In the genomic region with DNA sequence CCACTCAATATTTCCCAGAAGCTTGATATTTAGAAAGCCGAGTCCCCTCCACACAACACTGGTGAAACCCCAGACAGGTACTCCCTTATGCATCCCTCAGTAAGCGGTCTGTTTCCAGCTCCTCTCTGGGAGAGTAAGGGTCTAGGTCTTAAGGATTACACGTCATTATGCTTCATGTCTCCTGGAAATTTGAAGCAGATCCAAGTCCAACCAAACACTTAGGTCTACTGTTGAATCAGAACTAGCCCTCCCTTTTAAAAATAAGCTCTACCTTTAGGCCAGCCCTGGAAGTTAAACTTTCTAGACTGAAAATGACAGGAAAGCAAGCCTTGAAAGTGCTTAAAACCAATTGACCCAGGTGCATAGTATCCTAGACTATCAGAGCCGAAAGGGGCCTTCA, we compare ENCODE assay signal across 8 cellular contexts. TPM values are rescaled to one million over a fixed set of nuclear protein-coding genes. Genes with fewer than 3 reads are reported as not detected.
DNase-seq lines count a peak whose midpoint lies in the region; ATAC-seq and TF ChIP-seq lines count a peak whose summit lies in the region.

No MANE protein-coding gene starts in this region.

- no peak overlapping the region for H2AK5ac ChIP-seq in trophoblast cell (ENCODE audit: low read length)

- H3K14ac ChIP-seq in trophoblast cell (ENCODE audit: low read length): no peak overlapping the region

- no peak for TF ChIP-seq CTCF in esophagus squamous epithelium (IDR thresholded peaks at IDR 0.05)

- no peak for DNase-seq in CD4-positive, alpha-beta memory T cell
- no peak for DNase-seq in T-cell
- no peak for DNase-seq in esophagus squamous epithelium (lab: John Stamatoyannopoulos, UW)
- no peak for DNase-seq in trophoblast cell
- no peak for DNase-seq in KBM-7
- DNase-seq in posterior vena cava (ENCODE audit: low spot score): no peak
- no peak for DNase-seq in left colon
- no peak for DNase-seq in AML-193 (lab: John Stamatoyannopoulos, UW)

- peaks cover 62% of the 10 kb centered on the region for H3K4me1 ChIP-seq in CD4-positive, alpha-beta memory T cell (ENCODE audit: insufficient read depth, low read length)
- H3K4me1 ChIP-seq in esophagus squamous epithelium (peaks cover 16 to 93% (median 52%) of the 10 kb centered on the region in 3 donors), trophoblast cell (ENCODE audit: control insufficient read depth in 1 of 2, insufficient read depth in 2 of 2, low read length in 2 of 2) (peaks cover 6 to 18% of the 10 kb centered on the region in 2 experiments)

- peak overlapping the region; percentile 94 for H3K4me2 ChIP-seq in trophoblast cell (ENCODE audit: low read length)

- H3K36me3 Mint-ChIP-seq in CD4-positive, alpha-beta memory T cell: peaks cover 14 to 27% of the 10 kb centered on the region in 2 donors
- H3K36me3 Mint-ChIP-seq in T-cell: peaks cover 13% of the 10 kb centered on the region

- peak overlapping the region; percentile 72 to 90 (median 80) for H3K27ac Mint-ChIP-seq in CD4-positive, alpha-beta memory T cell
- peak overlapping the region; percentile 91 for H3K27ac Mint-ChIP-seq in T-cell

- no peak overlapping the region for H3K27ac ChIP-seq in CD4-positive, alpha-beta memory T cell (ENCODE audit: low read depth, low read length)
- H3K27ac ChIP-seq in esophagus squamous epithelium (peak overlapping the region in 3 of 4 donors; percentile 92 to 98 (median 97)), trophoblast cell (ENCODE audit: low read depth, low read length) (peak overlapping the region; percentile 93)

- peaks cover 19% of the 10 kb centered on the region for H3K36me3 ChIP-seq in CD4-positive, alpha-beta memory T cell (ENCODE audit: insufficient read depth, low read length)
- H3K36me3 ChIP-seq in esophagus squamous epithelium (peaks cover 0 to 23% (median 7%) of the 10 kb centered on the region in 3 donors), trophoblast cell (ENCODE audit: control insufficient read depth in 1 of 2, insufficient read depth in 2 of 2, low read length in 2 of 2) (peaks cover 19 to 23% of the 10 kb centered on the region in 2 experiments)

- TF ChIP-seq POLR2A in esophagus squamous epithelium (IDR thresholded peaks at IDR 0.05): no peak

- H2AFZ ChIP-seq in trophoblast cell (ENCODE audit: insufficient read depth, low read length, poor library complexity): no peak overlapping the region

- H3K4me3 Mint-ChIP-seq in CD4-positive, alpha-beta memory T cell: peak overlapping the region; percentile 66 to 82 (median 80)
- peak overlapping the region; percentile 73 to 89 (median 75) for H3K4me3 Mint-ChIP-seq in T-cell

- no peak overlapping the region for H3K23ac ChIP-seq in trophoblast cell (ENCODE audit: low read length)

- peaks cover 19% of the 10 kb centered on the region for H3K79me1 ChIP-seq in trophoblast cell (ENCODE audit: low read length)

- H3K27me3 Mint-ChIP-seq in CD4-positive, alpha-beta memory T cell: peaks cover 0 to 2% of the 10 kb centered on the region in 2 donors
- H3K27me3 Mint-ChIP-seq in T-cell: no peaks in the 10 kb centered on the region

- CTCF ChIA-PET in CD4-positive, alpha-beta memory T cell (lab: Charles Lee; ENCODE audit: partially characterized antibody): interaction anchor here (2.8 to 5.7 kb wide), 2 partner anchors 12 to 22 kb away, joined by 14 to 46 read pairs; partner anchors contain the start of genes AGBL5 and KHK
- CTCF ChIA-PET in T-cell (lab: Charles Lee): interaction anchor here in 1 of 2 donors (1.2 to 1.8 kb wide), 2 partner anchors 8 to 22 kb away, joined by 3 to 9 read pairs; no protein-coding TSS in a partner anchor

- no peak overlapping the region for H3K18ac ChIP-seq in trophoblast cell (ENCODE audit: low read length)

- H2BK12ac ChIP-seq in trophoblast cell (ENCODE audit: low read length): peak overlapping the region; percentile 46

- no peaks in the 10 kb centered on the region for H3K27me3 ChIP-seq in CD4-positive, alpha-beta memory T cell (ENCODE audit: insufficient read depth, low read length)
- H3K27me3 ChIP-seq in esophagus squamous epithelium (no peaks in the 10 kb centered on the region), trophoblast cell (ENCODE audit: insufficient read depth, low read length) (no peaks in the 10 kb centered on the region)

- peak overlapping the region; percentile 85 for H4K8ac ChIP-seq in trophoblast cell (ENCODE audit: low read depth, low read length)

- H3K9me3 Mint-ChIP-seq in CD4-positive, alpha-beta memory T cell: no peaks in the 10 kb centered on the region
- H3K9me3 Mint-ChIP-seq in T-cell: no peaks in the 10 kb centered on the region

- H3K4me3 ChIP-seq in CD4-positive, alpha-beta memory T cell (ENCODE audit: low read length in 2 of 2): no peak overlapping the region
- no peak overlapping the region for H3K4me3 ChIP-seq in esophagus squamous epithelium
- H3K4me3 ChIP-seq in trophoblast cell (ENCODE audit: low read depth, low read length): no peak overlapping the region

- WGBS in esophagus squamous epithelium, 2 donors: 72 to 74% methylated on average over 4 of the region's 4 CpGs
- no CpG with 5 or more reads among the region's 4 CpGs for WGBS in trophoblast cell (ENCODE audit: extremely low coverage, insufficient coverage, insufficient read length)

- intact Hi-C loops in CD4-positive, alpha-beta memory T cell (cut with micrococcal nuclease): no loop called here
- intact Hi-C loops in esophagus squamous epithelium (cut with DNase I) (no loop called here), posterior vena cava (cut with DNase I) (no loop called here), left colon (cut with DNase I, micrococcal nuclease) (no loop called here)

- H3K4me1 Mint-ChIP-seq in CD4-positive, alpha-beta memory T cell: peaks cover 47 to 79% (median 64%) of the 10 kb centered on the region in 4 donors
- H3K4me1 Mint-ChIP-seq in T-cell: peaks cover 67 to 79% (median 68%) of the 10 kb centered on the region in 3 donors

- H2BK5ac ChIP-seq in trophoblast cell (ENCODE audit: low read depth, low read length, poor library complexity): peak overlapping the region; percentile 15

- ATAC-seq in T-cell (replicated peaks in 1 of 4): no peak
- no peak for ATAC-seq in left colon

- H3K9ac ChIP-seq in trophoblast cell (ENCODE audit: low read length): no peak overlapping the region

- no peak overlapping the region for H4K12ac ChIP-seq in trophoblast cell (ENCODE audit: low read depth, low read length)

- H2BK120ac ChIP-seq in trophoblast cell (ENCODE audit: insufficient read depth, low read length, poor library complexity): peak overlapping the region; percentile 34

- peak overlapping the region; percentile 37 for H4K91ac ChIP-seq in trophoblast cell (ENCODE audit: low read depth, low read length)

- POLR2A ChIA-PET in CD4-positive, alpha-beta memory T cell (lab: Charles Lee; ENCODE audit: partially characterized antibody): interaction anchor here (0.6 to 18.9 kb wide), 5 partner anchors 9 to 61 kb away, joined by 3 to 402 read pairs (median 5); partner anchors contain the start of genes AGBL5, KHK and PREB
- POLR2A ChIA-PET in T-cell (lab: Charles Lee): interaction anchor here in 1 of 2 donors (1.1 kb wide), 1 partner anchor 17 kb away, joined by 3 read pairs; no protein-coding TSS in a partner anchor

- peaks cover 21% of the 10 kb centered on the region for H3K79me2 ChIP-seq in trophoblast cell (ENCODE audit: control insufficient read depth, insufficient read depth, low read length, poor library complexity)

- H3K9me3 ChIP-seq in CD4-positive, alpha-beta memory T cell (ENCODE audit: control insufficient read depth in 1 of 2, low read length in 2 of 2): no peaks in the 10 kb centered on the region
- no peaks in the 10 kb centered on the region for H3K9me3 ChIP-seq in esophagus squamous epithelium
- H3K9me3 ChIP-seq in trophoblast cell (ENCODE audit: insufficient read depth, low read depth, low read length): no peaks in the 10 kb centered on the region

- no peak overlapping the region for H3K4ac ChIP-seq in trophoblast cell (ENCODE audit: low read depth, low read length)

- in situ Hi-C loops in KBM-7 (cut with MboI; ENCODE audit: low pct_unique_long_range_greater_than_20kb, low sequenced_read_pairs): no loop called here

RNA-seq across cellular contexts. Expression of gene OST4, which starts 1.5 kb away (rescaled TPM):
- 100 to 1,000 TPM; 269 to 296 TPM for total RNA-seq in CD4-positive, alpha-beta memory T cell
- polyA plus RNA-seq in CD4-positive, alpha-beta memory T cell: 100 to 1,000 TPM; 877 to 958 TPM
- total RNA-seq in T-cell: 100 to 1,000 TPM; 217 to 292 (median 236) TPM
- 100 to 1,000 TPM; 149 to 242 (median 193) TPM for total RNA-seq in esophagus squamous epithelium
- polyA plus RNA-seq in trophoblast cell (2013): 1,181 and 1,209 TPM in 2 replicates
- 100 to 1,000 TPM; 222 to 314 TPM for total RNA-seq in posterior vena cava
- 100 to 1,000 TPM; 243 to 278 TPM for total RNA-seq in left colon

RNA-seq across cellular contexts. Expression of gene EMILIN1, which starts 5.5 kb away (rescaled TPM):
- under 1 TPM; 0.33 to 0.81 TPM for total RNA-seq in CD4-positive, alpha-beta memory T cell
- polyA plus RNA-seq in CD4-positive, alpha-beta memory T cell: under 1 TPM; 0.35 to 0.67 TPM
- total RNA-seq in T-cell: 1 to 10 TPM in 1 of 5 donors, under 1 TPM in 4; 0.28 to 1.1 (median 0.85) TPM
- 10 to 100 TPM in 2 of 4 donors, 1 to 10 TPM in 2; 6.2 to 27.8 (median 9.9) TPM for total RNA-seq in esophagus squamous epithelium
- polyA plus RNA-seq in trophoblast cell (2013): 0.78 and 0.92 TPM in 2 replicates
- 100 to 1,000 TPM; 178 to 323 TPM for total RNA-seq in posterior vena cava
- 10 to 100 TPM in 1 of 2 donors, 1 to 10 TPM in 1; 8.4 to 41.6 TPM for total RNA-seq in left colon

RNA-seq across cellular contexts. Expression of gene KHK, which starts 13.6 kb away (rescaled TPM):
- 1 to 10 TPM; 6.0 to 8.6 TPM for total RNA-seq in CD4-positive, alpha-beta memory T cell
- 1 to 10 TPM; 6.3 to 8.2 TPM for polyA plus RNA-seq in CD4-positive, alpha-beta memory T cell
- 1 to 10 TPM; 3.7 to 9.1 (median 6.7) TPM for total RNA-seq in T-cell
- 1 to 10 TPM; 1.3 to 1.9 (median 1.4) TPM for total RNA-seq in esophagus squamous epithelium
- 19.7 and 22.3 TPM in 2 replicates for polyA plus RNA-seq in trophoblast cell (2013)
- total RNA-seq in posterior vena cava: 1 to 10 TPM; 5.7 to 7.8 TPM
- total RNA-seq in left colon: 10 to 100 TPM in 1 of 2 donors, 1 to 10 TPM in 1; 8.8 to 13.4 TPM

RNA-seq across cellular contexts. Expression of gene AGBL5, which starts 21.5 kb away (rescaled TPM):
- 10 to 100 TPM; 12.2 to 14.9 TPM for total RNA-seq in CD4-positive, alpha-beta memory T cell
- polyA plus RNA-seq in CD4-positive, alpha-beta memory T cell: 1 to 10 TPM; 7.4 to 9.3 TPM
- total RNA-seq in T-cell (10 to 100 TPM in 3 of 5 donors, 1 to 10 TPM in 2; 9.5 to 13.3 (median 11.2) TPM), esophagus squamous epithelium (10 to 100 TPM in 2 of 4 donors, 1 to 10 TPM in 2; 4.7 to 12.4 (median 9.6) TPM), posterior vena cava (10 to 100 TPM; 20.0 to 22.9 TPM), left colon (10 to 100 TPM; 14.7 to 16.1 TPM)
- polyA plus RNA-seq in trophoblast cell (2013): 24.8 and 25.8 TPM in 2 replicates

RNA-seq across cellular contexts. Expression of gene TMEM214, which starts 40.2 kb away (rescaled TPM):
- 10 to 100 TPM; 97.3 to 99.8 TPM for total RNA-seq in CD4-positive, alpha-beta memory T cell
- polyA plus RNA-seq in CD4-positive, alpha-beta memory T cell: 10 to 100 TPM; 25.6 to 34.5 TPM
- total RNA-seq in T-cell (10 to 100 TPM; 37.6 to 84.5 (median 71.6) TPM), esophagus squamous epithelium (10 to 100 TPM; 15.7 to 34.5 (median 32.1) TPM), posterior vena cava (10 to 100 TPM; 68.0 to 69.8 TPM), left colon (10 to 100 TPM; 70.2 to 89.7 TPM)
- 108 and 120 TPM in 2 replicates for polyA plus RNA-seq in trophoblast cell (2013)

Comparison
In these comparisons a context has a peak if more than half of its experiments do, and no peak if none do; other contexts are left out.
1. RNA of gene EMILIN1, which starts 5.5 kb away (total RNA-seq): 178 to 323 TPM in posterior vena cava; 8.4 to 41.6 TPM in left colon, 6.2 to 27.8 TPM in esophagus squamous epithelium, 0.28 to 1.1 TPM in T-cell and 0.33 to 0.81 TPM in CD4-positive, alpha-beta memory T cell; every median in the first group is over 4 times any median in the second.